Comparison of ENCODE assay signal across 1 cellular context in the genomic region with DNA sequence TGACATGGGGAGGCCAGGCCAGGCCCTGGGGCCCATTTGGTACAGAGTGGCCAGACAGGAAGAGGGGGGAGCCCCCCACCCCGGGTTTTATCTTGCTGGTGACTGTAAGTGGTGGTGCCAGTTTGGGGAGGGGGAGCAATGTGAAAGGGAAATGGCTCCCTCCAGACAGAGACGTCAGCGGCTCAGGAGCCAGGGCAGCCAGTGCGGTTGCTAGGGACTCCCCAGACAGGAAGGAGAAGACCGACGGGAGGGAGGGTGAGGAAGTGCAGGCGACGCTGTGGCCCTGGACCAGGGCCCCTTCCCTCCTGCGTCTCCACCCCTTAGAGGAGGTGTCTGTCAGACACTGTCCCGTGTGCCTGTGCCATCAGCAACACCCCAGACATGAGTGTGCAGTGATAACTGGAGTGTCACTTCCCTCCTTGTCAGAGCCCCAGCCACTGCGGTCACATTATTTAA.
TF ChIP-seq lines count a peak whose summit lies in the region.

No MANE protein-coding gene starts in this region.

TF ChIP-seq in GM12878, 131 proteins besides CTCF, POLR2A, EP300 and RAD21 (continued from another document):
- TF ChIP-seq TCF7 (IDR thresholded peaks at IDR 0.05; ENCODE audit: borderline replicate concordance), result no peak
- 0 out of 2 replicates have a peak, but pooled peaks have one; percentile 10 for TF ChIP-seq YY1 (IDR thresholded peaks at IDR 0.05; ENCODE audit: low read depth, low read length)
- TF ChIP-seq ZNF207 (IDR thresholded peaks at IDR 0.05; ENCODE audit: borderline replicate concordance), result no peak
- no peak for TF ChIP-seq BRCA1 (IDR thresholded peaks at IDR 0.05; ENCODE audit: low read depth, low read length)
- TF ChIP-seq, protein P1, sequence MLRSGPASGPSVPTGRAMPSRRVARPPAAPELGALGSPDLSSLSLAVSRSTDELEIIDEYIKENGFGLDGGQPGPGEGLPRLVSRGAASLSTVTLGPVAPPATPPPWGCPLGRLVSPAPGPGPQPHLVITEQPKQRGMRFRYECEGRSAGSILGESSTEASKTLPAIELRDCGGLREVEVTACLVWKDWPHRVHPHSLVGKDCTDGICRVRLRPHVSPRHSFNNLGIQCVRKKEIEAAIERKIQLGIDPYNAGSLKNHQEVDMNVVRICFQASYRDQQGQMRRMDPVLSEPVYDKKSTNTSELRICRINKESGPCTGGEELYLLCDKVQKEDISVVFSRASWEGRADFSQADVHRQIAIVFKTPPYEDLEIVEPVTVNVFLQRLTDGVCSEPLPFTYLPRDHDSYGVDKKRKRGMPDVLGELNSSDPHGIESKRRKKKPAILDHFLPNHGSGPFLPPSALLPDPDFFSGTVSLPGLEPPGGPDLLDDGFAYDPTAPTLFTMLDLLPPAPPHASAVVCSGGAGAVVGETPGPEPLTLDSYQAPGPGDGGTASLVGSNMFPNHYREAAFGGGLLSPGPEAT (IDR thresholded peaks at IDR 0.05; ENCODE audit: low read depth), result peak; percentile 21; the same call in 1 of the 2 replicates
- no peak for TF ChIP-seq CBX5 (IDR thresholded peaks at IDR 0.05; ENCODE audit: low read depth)
- TF ChIP-seq RUNX3 (IDR thresholded peaks at IDR 0.05; ENCODE audit: low read length), result peak; percentile 44; the same call in 1 of the 2 replicates
- TF ChIP-seq RB1 (IDR thresholded peaks at IDR 0.05; ENCODE audit: borderline replicate concordance), result no peak
- no peak for TF ChIP-seq STAT3 (IDR thresholded peaks at IDR 0.05; ENCODE audit: low read depth, low read length)
- TF ChIP-seq, protein P2, sequence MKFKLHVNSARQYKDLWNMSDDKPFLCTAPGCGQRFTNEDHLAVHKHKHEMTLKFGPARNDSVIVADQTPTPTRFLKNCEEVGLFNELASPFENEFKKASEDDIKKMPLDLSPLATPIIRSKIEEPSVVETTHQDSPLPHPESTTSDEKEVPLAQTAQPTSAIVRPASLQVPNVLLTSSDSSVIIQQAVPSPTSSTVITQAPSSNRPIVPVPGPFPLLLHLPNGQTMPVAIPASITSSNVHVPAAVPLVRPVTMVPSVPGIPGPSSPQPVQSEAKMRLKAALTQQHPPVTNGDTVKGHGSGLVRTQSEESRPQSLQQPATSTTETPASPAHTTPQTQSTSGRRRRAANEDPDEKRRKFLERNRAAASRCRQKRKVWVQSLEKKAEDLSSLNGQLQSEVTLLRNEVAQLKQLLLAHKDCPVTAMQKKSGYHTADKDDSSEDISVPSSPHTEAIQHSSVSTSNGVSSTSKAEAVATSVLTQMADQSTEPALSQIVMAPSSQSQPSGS (IDR thresholded peaks at IDR 0.05; ENCODE audit: low read length), result no peak
- peak; percentile 39; the same call in 1 of the 2 replicates for TF ChIP-seq EED (IDR thresholded peaks at IDR 0.05; ENCODE audit: low read depth)
- peak; percentile 10 for TF ChIP-seq SP1 (IDR thresholded peaks at IDR 0.05; ENCODE audit: low read depth, low read length)
- TF ChIP-seq BHLHE40 (IDR thresholded peaks at IDR 0.05; ENCODE audit: borderline replicate concordance in 1 of 2, low read depth in 2 of 2, low read length in 1 of 2), result peak in 1 of 2 experiments; percentile 71; a peak in 1 of 4 replicates
- TF ChIP-seq, protein P3, sequence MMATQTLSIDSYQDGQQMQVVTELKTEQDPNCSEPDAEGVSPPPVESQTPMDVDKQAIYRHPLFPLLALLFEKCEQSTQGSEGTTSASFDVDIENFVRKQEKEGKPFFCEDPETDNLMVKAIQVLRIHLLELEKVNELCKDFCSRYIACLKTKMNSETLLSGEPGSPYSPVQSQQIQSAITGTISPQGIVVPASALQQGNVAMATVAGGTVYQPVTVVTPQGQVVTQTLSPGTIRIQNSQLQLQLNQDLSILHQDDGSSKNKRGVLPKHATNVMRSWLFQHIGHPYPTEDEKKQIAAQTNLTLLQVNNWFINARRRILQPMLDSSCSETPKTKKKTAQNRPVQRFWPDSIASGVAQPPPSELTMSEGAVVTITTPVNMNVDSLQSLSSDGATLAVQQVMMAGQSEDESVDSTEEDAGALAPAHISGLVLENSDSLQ (IDR thresholded peaks at IDR 0.05), result peak; percentile 73
- TF ChIP-seq IKZF1 (conservative IDR thresholded peaks at IDR 0.05), result peak; percentile 49
- no peak for TF ChIP-seq HDAC2 (IDR thresholded peaks at IDR 0.05)
- TF ChIP-seq, protein P4, sequence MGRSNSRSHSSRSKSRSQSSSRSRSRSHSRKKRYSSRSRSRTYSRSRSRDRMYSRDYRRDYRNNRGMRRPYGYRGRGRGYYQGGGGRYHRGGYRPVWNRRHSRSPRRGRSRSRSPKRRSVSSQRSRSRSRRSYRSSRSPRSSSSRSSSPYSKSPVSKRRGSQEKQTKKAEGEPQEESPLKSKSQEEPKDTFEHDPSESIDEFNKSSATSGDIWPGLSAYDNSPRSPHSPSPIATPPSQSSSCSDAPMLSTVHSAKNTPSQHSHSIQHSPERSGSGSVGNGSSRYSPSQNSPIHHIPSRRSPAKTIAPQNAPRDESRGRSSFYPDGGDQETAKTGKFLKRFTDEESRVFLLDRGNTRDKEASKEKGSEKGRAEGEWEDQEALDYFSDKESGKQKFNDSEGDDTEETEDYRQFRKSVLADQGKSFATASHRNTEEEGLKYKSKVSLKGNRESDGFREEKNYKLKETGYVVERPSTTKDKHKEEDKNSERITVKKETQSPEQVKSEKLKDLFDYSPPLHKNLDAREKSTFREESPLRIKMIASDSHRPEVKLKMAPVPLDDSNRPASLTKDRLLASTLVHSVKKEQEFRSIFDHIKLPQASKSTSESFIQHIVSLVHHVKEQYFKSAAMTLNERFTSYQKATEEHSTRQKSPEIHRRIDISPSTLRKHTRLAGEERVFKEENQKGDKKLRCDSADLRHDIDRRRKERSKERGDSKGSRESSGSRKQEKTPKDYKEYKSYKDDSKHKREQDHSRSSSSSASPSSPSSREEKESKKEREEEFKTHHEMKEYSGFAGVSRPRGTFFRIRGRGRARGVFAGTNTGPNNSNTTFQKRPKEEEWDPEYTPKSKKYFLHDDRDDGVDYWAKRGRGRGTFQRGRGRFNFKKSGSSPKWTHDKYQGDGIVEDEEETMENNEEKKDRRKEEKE (IDR thresholded peaks at IDR 0.05), result no peak
- TF ChIP-seq, protein P5, sequence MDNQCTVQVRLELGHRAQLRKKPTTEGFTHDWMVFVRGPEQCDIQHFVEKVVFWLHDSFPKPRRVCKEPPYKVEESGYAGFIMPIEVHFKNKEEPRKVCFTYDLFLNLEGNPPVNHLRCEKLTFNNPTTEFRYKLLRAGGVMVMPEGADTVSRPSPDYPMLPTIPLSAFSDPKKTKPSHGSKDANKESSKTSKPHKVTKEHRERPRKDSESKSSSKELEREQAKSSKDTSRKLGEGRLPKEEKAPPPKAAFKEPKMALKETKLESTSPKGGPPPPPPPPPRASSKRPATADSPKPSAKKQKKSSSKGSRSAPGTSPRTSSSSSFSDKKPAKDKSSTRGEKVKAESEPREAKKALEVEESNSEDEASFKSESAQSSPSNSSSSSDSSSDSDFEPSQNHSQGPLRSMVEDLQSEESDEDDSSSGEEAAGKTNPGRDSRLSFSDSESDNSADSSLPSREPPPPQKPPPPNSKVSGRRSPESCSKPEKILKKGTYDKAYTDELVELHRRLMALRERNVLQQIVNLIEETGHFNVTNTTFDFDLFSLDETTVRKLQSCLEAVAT (IDR thresholded peaks at IDR 0.05), result 0 out of 2 replicates have a peak, but pooled peaks have one; percentile 13
